ENCODE assay signal across 8 cellular contexts in genomic region chr16:67170168-67170947, GRCh38. TPM values are rescaled to one million over a fixed set of nuclear protein-coding genes. Genes with fewer than 3 reads are reported as not detected.
DNase-seq lines count a peak whose midpoint lies in the region; ATAC-seq and TF ChIP-seq lines count a peak whose summit lies in the region.

Gene NOL3 (plus strand): TSS chr16:67170538.

- peaks cover 4% of the 10 kb centered on the region for H3K36me3 Mint-ChIP-seq in activated CD4-positive, alpha-beta T cell treated with anti-CD3 and anti-CD28 coated beads for 36 hours (ENCODE audit: low read depth)
- H3K36me3 Mint-ChIP-seq in activated CD4-positive, alpha-beta memory T cell treated with anti-CD3 and anti-CD28 coated beads, Interleukin-2, amount 10 ng/mL, durations not matched to agents 7 days and 5 days (ENCODE audit: low read depth), result peaks cover 40% of the 10 kb centered on the region
- peaks cover 0 to 18% of the 10 kb centered on the region in 2 donors for H3K36me3 Mint-ChIP-seq in naive B cell

- H3K27ac Mint-ChIP-seq in activated CD4-positive, alpha-beta T cell treated with anti-CD3 and anti-CD28 coated beads for 36 hours, result peak within 1 kb of the TSS; percentile 74
- peak within 1 kb of the TSS; percentile 72 for H3K27ac Mint-ChIP-seq in activated CD4-positive, alpha-beta memory T cell treated with anti-CD3 and anti-CD28 coated beads, Interleukin-2, amount 10 ng/mL, durations not matched to agents 7 days and 5 days
- peak within 1 kb of the TSS in 1 of 6 donors; percentile 54 for H3K27ac Mint-ChIP-seq in naive B cell

- peaks cover 35% of the 10 kb centered on the region for H3K4me1 Mint-ChIP-seq in activated CD4-positive, alpha-beta T cell treated with anti-CD3 and anti-CD28 coated beads for 36 hours
- H3K4me1 Mint-ChIP-seq in activated CD4-positive, alpha-beta memory T cell treated with anti-CD3 and anti-CD28 coated beads, Interleukin-2, amount 10 ng/mL, durations not matched to agents 7 days and 5 days, result peaks cover 59% of the 10 kb centered on the region
- H3K4me1 Mint-ChIP-seq in naive B cell, result peaks cover 26 to 38% (median 34%) of the 10 kb centered on the region in 3 donors

- H3K4me3 ChIP-seq in HAP-1, result peak within 1 kb of the TSS; percentile 41
- H3K4me3 ChIP-seq in fibroblast of mammary gland (ENCODE audit: control insufficient read depth, low read depth, low read length), result peak within 1 kb of the TSS; percentile 49

- in situ Hi-C loops in HAP-1 (cut with MboI; ENCODE audit: low sequenced_read_pairs), result no loop called here

- POLR2A ChIA-PET in activated CD4-positive, alpha-beta T cell treated with anti-CD3 and anti-CD28 coated beads for 36 hours (lab: Charles Lee), result interaction anchor here (1.5 kb wide), 1 partner anchor 10 kb away, joined by 5 read pairs; the partner anchor contains the start of genes FBXL8 and TRADD
- POLR2A ChIA-PET in activated CD4-positive, alpha-beta memory T cell treated with anti-CD3 and anti-CD28 coated beads, Interleukin-2, amount 10 ng/mL, durations not matched to agents 7 days and 5 days (lab: Charles Lee), result interaction anchor here (0.6 to 13.2 kb wide), 9 partner anchors 7 to 312 kb away, joined by 3 to 204 read pairs (median 3); partner anchors contain the start of genes E2F4, FBXL8, HSF4 and MATCAP1

- TF ChIP-seq CTCF in fibroblast of mammary gland (conservative IDR thresholded peaks at IDR 0.05; ENCODE audit: control insufficient read depth, insufficient read depth, low read depth, low read length), result no peak

- H3K27me3 Mint-ChIP-seq in activated CD4-positive, alpha-beta T cell treated with anti-CD3 and anti-CD28 coated beads for 36 hours, result peaks cover 63% of the 10 kb centered on the region
- peaks cover 44% of the 10 kb centered on the region for H3K27me3 Mint-ChIP-seq in activated CD4-positive, alpha-beta memory T cell treated with anti-CD3 and anti-CD28 coated beads, Interleukin-2, amount 10 ng/mL, durations not matched to agents 7 days and 5 days
- peaks cover 50 to 90% (median 77%) of the 10 kb centered on the region in 3 donors for H3K27me3 Mint-ChIP-seq in naive B cell

- peaks cover 5% of the 10 kb centered on the region for H3K36me3 ChIP-seq in HAP-1 (replicated peaks)

- H3K9me3 Mint-ChIP-seq in activated CD4-positive, alpha-beta T cell treated with anti-CD3 and anti-CD28 coated beads for 36 hours (ENCODE audit: low read depth), result no peaks in the 10 kb centered on the region
- no peaks in the 10 kb centered on the region for H3K9me3 Mint-ChIP-seq in activated CD4-positive, alpha-beta memory T cell treated with anti-CD3 and anti-CD28 coated beads, Interleukin-2, amount 10 ng/mL, durations not matched to agents 7 days and 5 days
- H3K9me3 Mint-ChIP-seq in naive B cell, result peaks cover 0 to 1% (median 0%) of the 10 kb centered on the region in 7 donors

- peak; percentile 89 for DNase-seq in activated CD4-positive, alpha-beta T cell treated with anti-CD3 and anti-CD28 coated beads for 36 hours
- no peak for DNase-seq in activated CD4-positive, alpha-beta T cell treated with anti-CD3 and anti-CD28 coated beads, Interleukin-2, amount 50 U/mL, for 1 hour
- DNase-seq in HAP-1 (ENCODE audit: low spot score in 2 of 2) (peak; percentile 92 to 93), NCI-H2107 (lab: John Stamatoyannopoulos, UW) (peak; percentile 52), fibroblast of mammary gland (ENCODE audit: low read depth) (peak; percentile 72), naive B cell (no peak)
- DNase-seq in activated CD4-positive, alpha-beta memory T cell treated with anti-CD3 and anti-CD28 coated beads, Interleukin-2, amount 10 ng/mL, durations not matched to agents 7 days and 5 days, result peak; percentile 67

- no peaks in the 10 kb centered on the region for H3K27me3 ChIP-seq in HAP-1 (ENCODE audit: low read depth)

- CTCF ChIA-PET in activated CD4-positive, alpha-beta T cell treated with anti-CD3 and anti-CD28 coated beads for 36 hours (lab: Charles Lee), result interaction anchor here (0.7 to 3.3 kb wide), 8 partner anchors 10 to 191 kb away, joined by 3 to 15 read pairs (median 5); partner anchors contain the start of gene TMEM208
- CTCF ChIA-PET in activated CD4-positive, alpha-beta memory T cell treated with anti-CD3 and anti-CD28 coated beads, Interleukin-2, amount 10 ng/mL, durations not matched to agents 7 days and 5 days (lab: Charles Lee), result interaction anchor here (1.0 to 2.9 kb wide), 9 partner anchors 9 to 274 kb away, joined by 3 to 16 read pairs (median 5); partner anchors contain the start of genes FBXL8 and TRADD

- intact Hi-C loops in activated CD4-positive, alpha-beta T cell treated with anti-CD3 and anti-CD28 coated beads for 36 hours (cut with DNase I, micrococcal nuclease), result loop anchor here in 1 of 2 experiments (1.0 kb wide), 1 partner anchor 11 kb away; the partner anchor contains the start of genes FBXL8 and TRADD

- peak within 1 kb of the TSS; percentile 70 for H3K4me3 Mint-ChIP-seq in activated CD4-positive, alpha-beta T cell treated with anti-CD3 and anti-CD28 coated beads for 36 hours
- H3K4me3 Mint-ChIP-seq in activated CD4-positive, alpha-beta memory T cell treated with anti-CD3 and anti-CD28 coated beads, Interleukin-2, amount 10 ng/mL, durations not matched to agents 7 days and 5 days, result peak within 1 kb of the TSS; percentile 74
- peak within 1 kb of the TSS; percentile 38 to 84 (median 71) for H3K4me3 Mint-ChIP-seq in naive B cell

- peak; percentile 58 for ATAC-seq in activated CD4-positive, alpha-beta T cell treated with anti-CD3 and anti-CD28 coated beads for 36 hours
- ATAC-seq in naive B cell (ENCODE audit: low read depth in 2 of 2), result no peak
- no peak for ATAC-seq in GM21526 (IDR thresholded peaks at IDR 0.05; ENCODE audit: low FRiP score, unreplicated experiment)

- peaks cover 37% of the 10 kb centered on the region for H3K4me1 ChIP-seq in HAP-1

- H3K9me3 ChIP-seq in HAP-1, result no peaks in the 10 kb centered on the region

RNA-seq across cellular contexts. Expression of gene NOL3, which starts in this region (rescaled TPM):
- total RNA-seq in activated CD4-positive, alpha-beta T cell treated with anti-CD3 and anti-CD28 coated beads for 36 hours, result 10 to 100 TPM; 15.5 to 17.5 TPM
- 10 to 100 TPM; 35.6 to 36.7 TPM for total RNA-seq in activated CD4-positive, alpha-beta memory T cell treated with anti-CD3 and anti-CD28 coated beads, Interleukin-2, amount 10 ng/mL, durations not matched to agents 7 days and 5 days
- polyA plus RNA-seq in naive B cell (ENCODE audit: low read depth in 6 of 6), result under 1 TPM in 1 of 6 donors, not detected in 5; 0.27 TPM

Comparison
In these comparisons a context has a peak if more than half of its experiments do, and no peak if none do; other contexts are left out.
1. DNase-seq: peak in activated CD4-positive, alpha-beta T cell treated with anti-CD3 and anti-CD28 coated beads for 36 hours (single experiment), HAP-1 (2 of 2), NCI-H2107 (single experiment), activated CD4-positive, alpha-beta memory T cell treated with anti-CD3 and anti-CD28 coated beads, Interleukin-2, amount 10 ng/mL, durations not matched to agents 7 days and 5 days (single experiment) and fibroblast of mammary gland (single experiment); none in activated CD4-positive, alpha-beta T cell treated with anti-CD3 and anti-CD28 coated beads, Interleukin-2, amount 50 U/mL, for 1 hour (single experiment) and naive B cell (single experiment).
2. Peak in every context shown above with its lines, with median percentiles within 50 percentile points of each other: H3K4me3 Mint-ChIP-seq.